9 cellular contexts compared by ENCODE assay signal in the genomic region with DNA sequence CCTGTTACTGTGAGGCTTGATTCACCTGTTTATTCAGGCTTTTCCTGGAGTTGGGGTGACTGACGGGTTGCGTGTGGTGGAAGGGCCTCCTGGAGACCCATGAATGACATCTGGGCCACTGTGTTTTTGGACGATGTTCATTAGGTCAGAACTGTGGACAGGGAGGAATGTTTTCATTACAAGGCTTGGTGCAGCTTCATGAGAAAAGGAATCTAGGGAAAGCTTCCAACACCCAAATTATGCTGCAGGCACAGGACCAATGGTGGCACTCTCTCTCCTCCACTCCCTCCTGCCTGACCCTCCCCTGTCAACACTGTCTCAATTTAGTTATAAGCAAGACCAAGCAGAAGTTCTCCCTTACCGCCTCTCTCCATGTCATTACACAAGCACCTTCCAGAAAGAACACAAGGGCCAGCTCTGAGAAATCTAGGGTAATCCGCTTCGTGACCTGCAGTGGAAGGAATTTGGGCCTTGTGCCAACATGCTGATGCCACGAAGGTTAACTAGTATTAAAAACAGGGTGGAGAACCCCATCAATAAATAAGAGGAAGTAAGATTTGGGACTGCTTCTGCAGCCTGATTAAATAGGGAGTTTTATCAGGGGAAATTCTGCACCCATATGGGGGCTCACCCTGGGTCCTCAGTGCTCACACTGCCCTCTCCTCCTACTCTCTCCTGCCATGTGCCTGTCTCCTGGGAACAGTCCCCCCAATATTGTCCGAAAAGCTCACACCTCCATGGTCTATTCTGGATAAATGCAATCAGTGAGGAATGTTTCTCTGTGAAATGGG.
DNase-seq lines count a peak whose midpoint lies in the region; ATAC-seq and TF ChIP-seq lines count a peak whose summit lies in the region.
"Had no signal": no experiment of that assay in that cellular context is flagged by ENCODE, and none has a peak within 500 bp of the region (broad histone marks: within the 10 kb centered on the region; RNA-seq: fewer than 3 reads in every experiment).

No MANE protein-coding gene starts in this region.

- TF ChIP-seq CTCF in PC-9 (conservative IDR thresholded peaks at IDR 0.05), result no peak

- H3K4me3 ChIP-seq in PC-9, result no peak overlapping the region

- no peak overlapping the region for H2AFZ ChIP-seq in PC-9

- no peaks in the 10 kb centered on the region for H3K9me2 ChIP-seq in PC-9 (ENCODE audit: insufficient read depth)

- H3K36me3 ChIP-seq in PC-9 (ENCODE audit: low read depth), result no peaks in the 10 kb centered on the region

- peak; percentile 89 for ATAC-seq in esophagus mucosa
- no peak for ATAC-seq in HG03439 (IDR thresholded peaks at IDR 0.05; ENCODE audit: unreplicated experiment)

- DNase-seq in Ammon's horn (ENCODE audit: low spot score) (peak; percentile 24), PC-9 (peak; percentile 77 to 91), myocyte (ENCODE audit: low read depth) (peak; percentile 68), hippocampal formation (lab: John Stamatoyannopoulos, UW) (no peak), HuH-7 (ENCODE audit: low spot score) (no peak), putamen (ENCODE audit: low spot score) (no peak)
- DNase-seq: activated CD4-positive, CD25-positive, alpha-beta regulatory T cell treated with anti-CD3 and anti-CD28 coated beads, Interleukin-2, amount 50 U/mL, for 72 hours had no signal

- H3F3A ChIP-seq in PC-9 (ENCODE audit: insufficient read depth, low read depth), result peaks cover 10% of the 10 kb centered on the region

- H3K4me2 ChIP-seq in PC-9, result peak overlapping the region; percentile 47

- CTCF ChIA-PET in PC-9 (lab: Charles Lee), result no interaction called here

- BruUV-seq in PC-9 (replicated peaks; lab: Mats Ljungman, UMichigan), result no TSS peak

- H3K79me2 ChIP-seq in PC-9 (ENCODE audit: low read depth), result no peaks in the 10 kb centered on the region

- peaks cover 24% of the 10 kb centered on the region for H3K4me1 ChIP-seq in PC-9 (replicated peaks; ENCODE audit: insufficient read depth)

- POLR2A ChIA-PET in PC-9 (lab: Charles Lee; ENCODE audit: unreplicated experiment), result interaction anchor here (0.6 kb wide), 1 partner anchor 393 kb away, joined by 10 read pairs; no protein-coding TSS in a partner anchor

- H3K27me3 ChIP-seq in PC-9 (ENCODE audit: insufficient read depth, low read depth), result no peaks in the 10 kb centered on the region

- peak overlapping the region; percentile 64 for H3K27ac ChIP-seq in PC-9

- no peaks in the 10 kb centered on the region for H4K20me1 ChIP-seq in PC-9 (ENCODE audit: insufficient read depth)

- no peaks in the 10 kb centered on the region; the same call in 1 of the 2 replicates for H3K9me3 ChIP-seq in PC-9 (ENCODE audit: insufficient read depth, low read depth)

- intact Hi-C loops in PC-9 (cut with micrococcal nuclease; ENCODE audit: unreplicated experiment), result loop anchor here (1.0 kb wide), 3 partner anchors 23 to 27 kb away; no protein-coding TSS in a partner anchor

Comparison
In these comparisons a context has a peak if more than half of its experiments do, and no peak if none do; other contexts are left out.
1. DNase-seq: peak in Ammon's horn (single experiment), PC-9 (2 of 2) and myocyte (single experiment); none in hippocampal formation (0 of 2), HuH-7 (single experiment) and putamen (single experiment).